Comparison of ENCODE assay signal across 9 cellular contexts in genomic region chr2:137173514-137173913, GRCh38.
A peak's percentile ranks its signal among the peaks of the same experiment; 100 is the strongest.
DNase-seq lines count a peak whose midpoint lies in the region; ATAC-seq, FAIRE-seq and TF ChIP-seq lines count a peak whose summit lies in the region.
"Had no signal": no experiment of that assay in that cellular context is flagged by ENCODE, and none has a peak within 500 bp of the region (broad histone marks: within the 10 kb centered on the region; RNA-seq: fewer than 3 reads in every experiment).

No MANE protein-coding gene starts in this region.

- POLR2A ChIA-PET in H1 (lab: Charles Lee; ENCODE audit: partially characterized antibody) = no interaction called here

- H2BK15ac ChIP-seq in H1 (ENCODE audit: low read length) = no peak overlapping the region

- H4K8ac ChIP-seq in H1 (ENCODE audit: extremely low read depth, insufficient read depth, low read length) = no peak overlapping the region

- CTCF ChIA-PET in H1 (lab: Charles Lee; ENCODE audit: partially characterized antibody) = interaction anchor here (0.6 to 2.6 kb wide), 18 partner anchors 9 to 242 kb away, joined by 3 to 12 read pairs (median 4); no protein-coding TSS in a partner anchor

- H3K27ac ChIP-seq in H1 (ENCODE audit: low read depth, low read length) = no peak overlapping the region
- H3K27ac ChIP-seq in sigmoid colon = no peak overlapping the region

- TF ChIP-seq POLR2A in H1 (IDR thresholded peaks at IDR 0.05; ENCODE audit: control extremely low read depth in 1 of 2, low read depth in 2 of 2, low read length in 2 of 2) (no peak), sigmoid colon (IDR thresholded peaks at IDR 0.05) (no peak)

- ATAC-seq in GM19468 (IDR thresholded peaks at IDR 0.05; ENCODE audit: extremely low read depth, unreplicated experiment) (peak; percentile 64), HG03469 (IDR thresholded peaks at IDR 0.05; ENCODE audit: unreplicated experiment) (peak; percentile 90), left colon (no peak)

- H2AFZ ChIP-seq in H1 (ENCODE audit: low read length) = no peak overlapping the region

- no peaks in the 10 kb centered on the region for H3K79me1 ChIP-seq in H1 (ENCODE audit: low read depth, low read length)

- intact Hi-C loops in sigmoid colon (cut with DNase I) = no loop called here
- intact Hi-C loops in left colon (cut with DNase I, micrococcal nuclease) = no loop called here

- H2BK20ac ChIP-seq in H1 (ENCODE audit: low read length) = no peak overlapping the region

- no peaks in the 10 kb centered on the region for H4K20me1 ChIP-seq in H1 (replicated peaks in 1 of 2; ENCODE audit: control insufficient read depth in 1 of 2, insufficient read depth in 2 of 2, low read length in 2 of 2)

- no peak overlapping the region for H4K91ac ChIP-seq in H1 (replicated peaks; ENCODE audit: insufficient read length, low read length)

- H4K5ac ChIP-seq in H1 (ENCODE audit: insufficient read length, low read depth, low read length) = no peak overlapping the region

- H3K23ac ChIP-seq in H1 (ENCODE audit: insufficient read length) = no peak overlapping the region

- no peaks in the 10 kb centered on the region for H3K23me2 ChIP-seq in H1 (ENCODE audit: low read depth, low read length)

- no peaks in the 10 kb centered on the region for H3K36me3 ChIP-seq in H1 (ENCODE audit: control insufficient read depth in 2 of 4, insufficient read depth in 4 of 4, low read length in 3 of 4)
- H3K36me3 ChIP-seq in sigmoid colon = no peaks in the 10 kb centered on the region

- no peak overlapping the region for H2AK5ac ChIP-seq in H1 (ENCODE audit: low read depth, low read length)

- no peak overlapping the region for H3K4ac ChIP-seq in H1 (replicated peaks; ENCODE audit: insufficient read length, low read depth, low read length)

- H2BK12ac ChIP-seq in H1 (ENCODE audit: low read depth, low read length) = no peak overlapping the region

- no peak overlapping the region for H3K9ac ChIP-seq in H1 (replicated peaks in 1 of 4; ENCODE audit: extremely low read depth in 1 of 4, low read depth in 3 of 4, low read length in 3 of 4)

- TF ChIP-seq CTCF in H1 (IDR thresholded peaks at IDR 0.05; ENCODE audit: control extremely low read depth in 1 of 3, insufficient read depth in 1 of 3, low read depth in 1 of 3, low read length in 3 of 3) (peak; percentile 19 to 57 (median 50)), sigmoid colon (IDR thresholded peaks at IDR 0.05) (no peak)

- H3K27me3 ChIP-seq in H1 (replicated peaks in 1 of 4; ENCODE audit: control insufficient read depth in 3 of 4, extremely low read depth in 1 of 4, insufficient read depth in 3 of 4, low read length in 3 of 4) (peaks cover 0 to 1% (median 0%) of the 10 kb centered on the region in 4 experiments; a peak in 1 of 7 replicates), sigmoid colon (no peaks in the 10 kb centered on the region)

- in situ Hi-C loops in Caki2 (cut with HindIII; ENCODE audit: low pct_unique_long_range_greater_than_20kb, low sequenced_read_pairs) = no loop called here

- TF ChIP-seq RAD21 in H1 (IDR thresholded peaks at IDR 0.05 in 1 of 2, conservative IDR thresholded peaks at IDR 0.05 in 1 of 2; ENCODE audit: low read depth in 2 of 2, low read length in 2 of 2) = peak; percentile 23 to 44; a peak in 3 of 4 replicates

- TF ChIP-seq EP300 in H1 (IDR thresholded peaks at IDR 0.05; ENCODE audit: borderline replicate concordance in 1 of 2, low read depth in 2 of 2, low read length in 2 of 2) = no peak
- no peak for TF ChIP-seq EP300 in sigmoid colon (IDR thresholded peaks at IDR 0.05)

- H3K56ac ChIP-seq in H1 (replicated peaks; ENCODE audit: insufficient read length, low read depth, low read length) = no peak overlapping the region

- peak; percentile 41 for DNase-seq in Caki2 (ENCODE audit: low read depth)
- DNase-seq in H1 (ENCODE audit: low read depth in 1 of 2, low spot score in 2 of 2) = no peak
- DNase-seq in NCI-H1417 treated with DMSO at 0.1 percent for 48 hours (lab: John Stamatoyannopoulos, UW) = no peak
- DNase-seq in sigmoid colon = no peak
- no peak for DNase-seq in central memory CD4-positive, alpha-beta T cell
- DNase-seq in left colon = no peak
- DNase-seq: activated naive CD8-positive, alpha-beta T cell treated with anti-CD3 and anti-CD28 coated beads, Interleukin-2, amount 10 ng/mL, durations not matched to agents 7 days and 5 days had no signal

- no peaks in the 10 kb centered on the region for H3K79me2 ChIP-seq in H1 (ENCODE audit: control insufficient read depth in 1 of 2, insufficient read depth in 2 of 2, low read length in 2 of 2)

- 79% methylated on average over 3 of the region's 3 CpGs; no CpG with 5 or more reads in 1 of the 2 experiments for WGBS in H1 (ENCODE audit: extremely low coverage in 1 of 2, insufficient coverage in 1 of 2, insufficient read length in 1 of 2, insufficient replicate concordance in 2 of 2, low coverage in 1 of 2, low lambda C conversion rate in 2 of 2, missing lambda C conversion rate in 1 of 2), 2 experiments
- 39 to 52% methylated on average over 3 of the region's 3 CpGs for WGBS in sigmoid colon, 2 donors

- no peaks in the 10 kb centered on the region for H3K4me1 ChIP-seq in H1 (replicated peaks in 1 of 4; ENCODE audit: control insufficient read depth in 3 of 4, insufficient read depth in 4 of 4, low read length in 3 of 4)
- H3K4me1 ChIP-seq in sigmoid colon = no peaks in the 10 kb centered on the region

- H2BK5ac ChIP-seq in H1 (ENCODE audit: low read depth, low read length) = no peak overlapping the region

- H3K14ac ChIP-seq in H1 (ENCODE audit: insufficient read length) = no peak overlapping the region

- H2BK120ac ChIP-seq in H1 (replicated peaks; ENCODE audit: low read depth, low read length) = no peak overlapping the region

- H3K4me2 ChIP-seq in H1 (ENCODE audit: insufficient read depth in 1 of 2, low read depth in 2 of 2, low read length in 2 of 2) = no peak overlapping the region

- H3K4me3 ChIP-seq in H1 (ENCODE audit: extremely low read depth in 1 of 4, insufficient read depth in 2 of 4, low read depth in 3 of 4, low read length in 4 of 4) = no peak overlapping the region
- H3K4me3 ChIP-seq in sigmoid colon = no peak overlapping the region

- H3K18ac ChIP-seq in H1 (ENCODE audit: extremely low read depth, low read length) = no peak overlapping the region

- no peak for FAIRE-seq in H1 (lab: Jason Lieb, UNC)

- no peaks in the 10 kb centered on the region for H3K9me3 ChIP-seq in H1 (ENCODE audit: insufficient read depth in 2 of 2, low read depth in 1 of 2, low read length in 1 of 2)
- no peaks in the 10 kb centered on the region for H3K9me3 ChIP-seq in sigmoid colon

TF ChIP-seq in H1, 55 proteins besides CTCF, POLR2A, EP300 and RAD21 (continues in another document):
- TF ChIP-seq CHD2 (IDR thresholded peaks at IDR 0.05; ENCODE audit: low read length) = no peak
- TF ChIP-seq YY1 (IDR thresholded peaks at IDR 0.05; ENCODE audit: low read depth, low read length) = no peak
- no peak for TF ChIP-seq RNF2 (IDR thresholded peaks at IDR 0.05; ENCODE audit: borderline replicate concordance, low read depth, low read length, missing control alignments, poor library complexity, severe bottlenecking)

Comparison
In these comparisons a context has a peak if more than half of its experiments do, and no peak if none do; other contexts are left out.
1. CTCF ChIP-seq: peak in H1 (3 of 3); none in sigmoid colon (0 of 4).